ENCODE assay signal across 30 cellular contexts in genomic region chr16:1793578-1794220, GRCh38. TPM values are rescaled to one million over a fixed set of nuclear protein-coding genes. Genes with fewer than 3 reads are reported as not detected.
DNase-seq lines count a peak whose midpoint lies in the region; ATAC-seq and TF ChIP-seq lines count a peak whose summit lies in the region.
"Had no signal": no experiment of that assay in that cellular context is flagged by ENCODE, and none has a peak within 500 bp of the region (broad histone marks: within the 10 kb centered on the region; RNA-seq: fewer than 3 reads in every experiment).

TSS of gene IGFALS (minus strand) at chr16:1793705. CDS start at chr16:1793652, 53 bp downstream.

- TF ChIP-seq CTCF in natural killer cell (IDR thresholded peaks at IDR 0.05) (no peak), upper lobe of left lung (IDR thresholded peaks at IDR 0.05) (no peak), chondrocyte (IDR thresholded peaks at IDR 0.05) (no peak)

- H3K36me3 ChIP-seq in upper lobe of left lung: peaks cover 2 to 35% (median 22%) of the 10 kb centered on the region in 4 donors

- peak within 1 kb of the TSS; percentile 30 to 47 (median 44) for H3K27ac ChIP-seq in upper lobe of left lung
- H3K27ac ChIP-seq: psoas muscle, WERI-Rb-1 had no signal

- peak in 1 of 4 donors; percentile 17 for TF ChIP-seq POLR2A in upper lobe of left lung (IDR thresholded peaks at IDR 0.05)

- intact Hi-C loops in natural killer cell (cut with micrococcal nuclease): no loop called here

- no peaks in the 10 kb centered on the region for H3K9me3 Mint-ChIP-seq in natural killer cell treated with Interleukin-12 subunit alpha and Interleukin-12 subunit beta and Interleukin-15 and Interleukin-18, amount 100 ng/mL, for 72 hours
- H3K9me3 Mint-ChIP-seq in natural killer cell (no peaks in the 10 kb centered on the region), chondrocyte (ENCODE audit: low read depth) (peaks cover 8% of the 10 kb centered on the region)
- H3K9me3 Mint-ChIP-seq: activated CD4-positive, alpha-beta T cell treated with anti-CD3 and anti-CD28 coated beads, Interleukin-2, amount 10 ng/mL, durations not matched to agents 24 days and 14 days had no signal

- no peak within 1 kb of the TSS for H3K4me3 Mint-ChIP-seq in natural killer cell treated with Interleukin-12 subunit alpha and Interleukin-12 subunit beta and Interleukin-15 and Interleukin-18, amount 100 ng/mL, for 72 hours
- no peak within 1 kb of the TSS for H3K4me3 Mint-ChIP-seq in natural killer cell
- H3K4me3 Mint-ChIP-seq in chondrocyte (ENCODE audit: unreplicated experiment): no peak within 1 kb of the TSS
- H3K4me3 Mint-ChIP-seq: activated CD4-positive, alpha-beta T cell treated with anti-CD3 and anti-CD28 coated beads, Interleukin-2, amount 10 ng/mL, durations not matched to agents 24 days and 14 days; mesothelial cell of epicardium; nephron progenitor cell had no signal

- TF ChIP-seq EP300 in upper lobe of left lung (IDR thresholded peaks at IDR 0.05): no peak

- ATAC-seq in natural killer cell treated with Interleukin-12 subunit alpha and Interleukin-12 subunit beta and Interleukin-15 and Interleukin-18, amount 100 ng/mL, for 72 hours: no peak
- no peak for ATAC-seq in natural killer cell
- ATAC-seq in esophagus mucosa: peak; percentile 2
- peak; percentile 23 to 50 for ATAC-seq in upper lobe of left lung (ENCODE audit: low FRiP score in 2 of 2)
- no peak for ATAC-seq in GM21447 (IDR thresholded peaks at IDR 0.05; ENCODE audit: unreplicated experiment)

- WGBS in upper lobe of left lung, 2 donors: 74 to 95% methylated on average over 7 to 16 of the region's 28 CpGs

- peaks cover 0 to 4% of the 10 kb centered on the region in 2 donors for H3K4me1 Mint-ChIP-seq in natural killer cell treated with Interleukin-12 subunit alpha and Interleukin-12 subunit beta and Interleukin-15 and Interleukin-18, amount 100 ng/mL, for 72 hours (ENCODE audit: low read depth in 2 of 2)
- H3K4me1 Mint-ChIP-seq in natural killer cell (peaks cover 4 to 5% of the 10 kb centered on the region in 2 donors), chondrocyte (ENCODE audit: low read depth) (no peaks in the 10 kb centered on the region)
- H3K4me1 Mint-ChIP-seq: activated CD4-positive, alpha-beta T cell treated with anti-CD3 and anti-CD28 coated beads, Interleukin-2, amount 10 ng/mL, durations not matched to agents 24 days and 14 days; mesothelial cell of epicardium; nephron progenitor cell had no signal

- peak within 1 kb of the TSS in 3 of 4 donors; percentile 12 to 41 (median 40) for H3K4me3 ChIP-seq in upper lobe of left lung
- H3K4me3 ChIP-seq: psoas muscle had no signal

- no peaks in the 10 kb centered on the region for H3K27me3 Mint-ChIP-seq in natural killer cell treated with Interleukin-12 subunit alpha and Interleukin-12 subunit beta and Interleukin-15 and Interleukin-18, amount 100 ng/mL, for 72 hours
- no peaks in the 10 kb centered on the region for H3K27me3 Mint-ChIP-seq in natural killer cell (ENCODE audit: low read depth in 2 of 2)
- H3K27me3 Mint-ChIP-seq in chondrocyte (ENCODE audit: low read depth): no peaks in the 10 kb centered on the region
- H3K27me3 Mint-ChIP-seq: activated CD4-positive, alpha-beta T cell treated with anti-CD3 and anti-CD28 coated beads, Interleukin-2, amount 10 ng/mL, durations not matched to agents 24 days and 14 days had no signal

- DNase-seq in natural killer cell treated with Interleukin-12 subunit alpha and Interleukin-12 subunit beta and Interleukin-15 and Interleukin-18, amount 100 ng/mL, for 72 hours (ENCODE audit: low spot score): peak; percentile 60
- DNase-seq in natural killer cell (no peak), mucosa of gallbladder (ENCODE audit: low spot score) (no peak), upper lobe of left lung (peak; percentile 52 to 87), chondrocyte (ENCODE audit: low spot score) (no peak)
- no peak for DNase-seq in stimulated activated CD8-positive, alpha-beta memory T cell treated with anti-CD3 and anti-CD28 coated beads, Interleukin-4, amount 100 ng/mL, for 48 hours
- DNase-seq: activated CD4-positive, alpha-beta T cell treated with anti-CD3 and anti-CD28 coated beads, Interleukin-2, amount 10 ng/mL, durations not matched to agents 24 days and 14 days; activated T-cell treated with anti-CD3 and anti-CD28 coated beads, Interleukin-2, amount 50 U/mL, for 48 hours; C1 segment of cervical spinal cord; central memory CD4-positive, alpha-beta T cell; EL; HCEC 1CT; NCI-H1092; NCI-H2029 treated with DMSO at 0.1 percent for 48 hours; NCI-H226; NCI-H774; nephron progenitor cell; OCI-M1; Right ventricle myocardium superior; WERI-Rb-1 had no signal

- no peaks in the 10 kb centered on the region for H3K27me3 ChIP-seq in upper lobe of left lung

- no peak within 1 kb of the TSS for H3K27ac Mint-ChIP-seq in natural killer cell treated with Interleukin-12 subunit alpha and Interleukin-12 subunit beta and Interleukin-15 and Interleukin-18, amount 100 ng/mL, for 72 hours
- H3K27ac Mint-ChIP-seq in natural killer cell: no peak within 1 kb of the TSS
- no peak within 1 kb of the TSS for H3K27ac Mint-ChIP-seq in chondrocyte (ENCODE audit: unreplicated experiment)
- H3K27ac Mint-ChIP-seq: activated CD4-positive, alpha-beta T cell treated with anti-CD3 and anti-CD28 coated beads, Interleukin-2, amount 10 ng/mL, durations not matched to agents 24 days and 14 days; mesothelial cell of epicardium; nephron progenitor cell had no signal

- peaks cover 0 to 8% (median 0%) of the 10 kb centered on the region in 4 donors for H3K9me3 ChIP-seq in upper lobe of left lung
- H3K9me3 ChIP-seq: psoas muscle had no signal

- no peaks in the 10 kb centered on the region for H3K36me3 Mint-ChIP-seq in natural killer cell treated with Interleukin-12 subunit alpha and Interleukin-12 subunit beta and Interleukin-15 and Interleukin-18, amount 100 ng/mL, for 72 hours
- H3K36me3 Mint-ChIP-seq in natural killer cell: no peaks in the 10 kb centered on the region
- H3K36me3 Mint-ChIP-seq in chondrocyte (ENCODE audit: low read depth): peaks cover 4% of the 10 kb centered on the region

- peaks cover 0 to 22% (median 7%) of the 10 kb centered on the region in 4 donors for H3K4me1 ChIP-seq in upper lobe of left lung
- H3K4me1 ChIP-seq: psoas muscle had no signal

RNA-seq across cellular contexts. Expression of gene IGFALS, which starts in this region (rescaled TPM):
- under 1 TPM in 1 of 2 donors, not detected in 1; 0.12 TPM for total RNA-seq in natural killer cell treated with Interleukin-12 subunit alpha and Interleukin-12 subunit beta and Interleukin-15 and Interleukin-18, amount 100 ng/mL, for 72 hours
- total RNA-seq in natural killer cell: 1 to 10 TPM in 1 of 3 donors, under 1 TPM in 2; 0.47 to 1.1 (median 0.70) TPM
- not detected for total RNA-seq in esophagus mucosa
- total RNA-seq in mucosa of gallbladder: 29.3 TPM
- total RNA-seq in upper lobe of left lung: 10 to 100 TPM in 1 of 6 donors, 1 to 10 TPM in 5; 1.0 to 11.5 (median 3.1) TPM
- 0.12 to 0.31 TPM in 2 of 3 replicates, not detected in the other for total RNA-seq in chondrocyte
- total RNA-seq: aorta, dermis microvascular lymphatic vessel endothelial cell, endothelial cell of umbilical vein, kidney epithelial cell, skeletal muscle tissue, temporal lobe had no signal

Comparison
In these comparisons a context has a peak if more than half of its experiments do, and no peak if none do; other contexts are left out.
1. Peak in DNase-seq in natural killer cell treated with Interleukin-12 subunit alpha and Interleukin-12 subunit beta and Interleukin-15 and Interleukin-18, amount 100 ng/mL, for 72 hours; RNA of the gene not detected or under 1 TPM.
2. Peak in ATAC-seq in esophagus mucosa; RNA of the gene not detected or under 1 TPM.
3. ATAC-seq: peak in upper lobe of left lung (2 of 2); none in natural killer cell treated with Interleukin-12 subunit alpha and Interleukin-12 subunit beta and Interleukin-15 and Interleukin-18, amount 100 ng/mL, for 72 hours (0 of 2), natural killer cell (0 of 3) and GM21447 (single experiment).
4. DNase-seq: peak in upper lobe of left lung (2 of 2); none in natural killer cell (single experiment), mucosa of gallbladder (single experiment), stimulated activated CD8-positive, alpha-beta memory T cell treated with anti-CD3 and anti-CD28 coated beads, Interleukin-4, amount 100 ng/mL, for 48 hours (single experiment) and chondrocyte (single experiment).